In the genomic region with DNA sequence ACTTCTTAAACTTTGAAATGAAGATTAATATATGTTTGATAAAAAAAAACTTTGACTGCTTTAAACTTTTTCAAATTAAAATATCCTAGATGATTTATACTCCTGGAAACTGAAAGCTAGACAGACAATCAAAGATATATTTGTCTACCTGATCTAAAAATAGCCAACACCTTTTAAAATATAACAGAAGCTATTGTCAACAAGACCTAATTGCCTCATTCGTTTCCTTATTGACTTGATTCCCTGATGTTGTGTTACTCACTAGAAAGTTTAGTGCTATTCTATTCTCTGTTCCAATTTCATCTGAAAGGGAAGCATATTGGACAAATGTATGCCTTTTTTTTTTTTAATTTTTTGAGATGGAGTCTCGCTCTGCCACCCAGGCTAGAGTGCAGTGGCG, we compare ENCODE assay signal across 25 cellular contexts.
DNase-seq lines count a peak whose midpoint lies in the region; ATAC-seq, FAIRE-seq and TF ChIP-seq lines count a peak whose summit lies in the region.
"Had no signal": no experiment of that assay in that cellular context is flagged by ENCODE, and none has a peak within 500 bp of the region (broad histone marks: within the 10 kb centered on the region; RNA-seq: fewer than 3 reads in every experiment).

No MANE protein-coding gene starts in this region.

- peaks cover 4% of the 10 kb centered on the region for H3K9me3 Mint-ChIP-seq in neural progenitor cell
- H3K9me3 Mint-ChIP-seq: HFFc6 had no signal

- no peaks in the 10 kb centered on the region for H3K36me3 Mint-ChIP-seq in neural progenitor cell
- H3K36me3 Mint-ChIP-seq: CD4-positive, CD25-positive, alpha-beta regulatory T cell; CD8-positive, alpha-beta memory T cell; IgD-negative memory B cell had no signal

- no peak overlapping the region for H3K9ac ChIP-seq in neural progenitor cell

- DNase-seq in pancreas: no peak
- DNase-seq in neural progenitor cell (ENCODE audit: low spot score): no peak
- DNase-seq in activated CD4-positive, alpha-beta T cell treated with anti-CD3 and anti-CD28 coated beads, Interleukin-2, amount 50 U/mL, for 1 hour: no peak
- DNase-seq: ACHN; BE2C; C1 segment of cervical spinal cord; CD4-positive, CD25-positive, alpha-beta regulatory T cell; CD8-positive, alpha-beta memory T cell; COR-L47; DMS 273 treated with DMSO at 0.1 percent for 48 hours; DMS79; GDM1; GOT3; H7; HFFc6 had no signal

- peak overlapping the region; percentile 73 for H3K27ac ChIP-seq in 22Rv1
- peak overlapping the region; percentile 63 for H3K27ac ChIP-seq in VCaP
- H3K27ac ChIP-seq in pancreas: peak overlapping the region in 2 of 4 donors; percentile 18 to 25
- H3K27ac ChIP-seq in neural progenitor cell: no peak overlapping the region

- ATAC-seq in pancreas (peak; percentile 55 to 88 (median 84)), GM21786 (IDR thresholded peaks at IDR 0.05; ENCODE audit: unreplicated experiment) (no peak)
- ATAC-seq: HCT116, HepG2 had no signal

- no peak overlapping the region for H3K4me2 ChIP-seq in neural progenitor cell

- no peak overlapping the region for H3K27ac Mint-ChIP-seq in neural progenitor cell
- H3K27ac Mint-ChIP-seq: CD4-positive, CD25-positive, alpha-beta regulatory T cell; CD8-positive, alpha-beta memory T cell; HFFc6; IgD-negative memory B cell had no signal

- H3K27me3 Mint-ChIP-seq in neural progenitor cell (ENCODE audit: insufficient read depth, low read depth): no peaks in the 10 kb centered on the region
- H3K27me3 Mint-ChIP-seq: CD4-positive, CD25-positive, alpha-beta regulatory T cell; CD8-positive, alpha-beta memory T cell; IgD-negative memory B cell had no signal

- WGBS in pancreas, 2 donors: 64 to 65% methylated on average over 3 of the region's 3 CpGs

- H3K9me3 ChIP-seq in pancreas (no peaks in the 10 kb centered on the region), neural progenitor cell (ENCODE audit: low read depth) (no peaks in the 10 kb centered on the region)
- H3K9me3 ChIP-seq: BE2C had no signal

- FAIRE-seq in endometrium (lab: Jason Lieb, UNC): peak; percentile 39
- FAIRE-seq in pancreas (lab: Jason Lieb, UNC): peak; percentile 90
- FAIRE-seq: A204.1, GM12892, GM18507, HepG2 had no signal

- intact Hi-C loops in pancreas (cut with DNase I): no loop called here

- H3K4me1 ChIP-seq in pancreas (peaks cover 0 to 7% (median 0%) of the 10 kb centered on the region in 3 donors), neural progenitor cell (no peaks in the 10 kb centered on the region)
- H3K4me1 ChIP-seq: BE2C had no signal

- H3F3A ChIP-seq in neural progenitor cell (ENCODE audit: low read depth): no peaks in the 10 kb centered on the region

- no peak overlapping the region for H2AFZ ChIP-seq in neural progenitor cell (replicated peaks)

- H3K79me2 ChIP-seq in neural progenitor cell (ENCODE audit: low read depth): no peaks in the 10 kb centered on the region

- H3K4me3 Mint-ChIP-seq in neural progenitor cell: no peak overlapping the region
- H3K4me3 Mint-ChIP-seq: CD4-positive, CD25-positive, alpha-beta regulatory T cell; CD8-positive, alpha-beta memory T cell; HFFc6; IgD-negative memory B cell had no signal

- H4K20me1 ChIP-seq in neural progenitor cell (ENCODE audit: low read depth): no peaks in the 10 kb centered on the region

- no peak for TF ChIP-seq CTCF in 22Rv1 (IDR thresholded peaks at IDR 0.05)
- no peak for TF ChIP-seq CTCF in VCaP (conservative IDR thresholded peaks at IDR 0.05)
- no peak for TF ChIP-seq CTCF in pancreas (IDR thresholded peaks at IDR 0.05)
- TF ChIP-seq CTCF in neural progenitor cell (IDR thresholded peaks at IDR 0.05): no peak

- H3K4me1 Mint-ChIP-seq in neural progenitor cell: no peaks in the 10 kb centered on the region
- H3K4me1 Mint-ChIP-seq: CD4-positive, CD25-positive, alpha-beta regulatory T cell; CD8-positive, alpha-beta memory T cell; IgD-negative memory B cell had no signal

- H3K27me3 ChIP-seq in pancreas (no peaks in the 10 kb centered on the region), neural progenitor cell (no peaks in the 10 kb centered on the region)
- H3K27me3 ChIP-seq: BE2C had no signal

- H3K4me3 ChIP-seq in pancreas: no peak overlapping the region
- H3K4me3 ChIP-seq in neural progenitor cell: no peak overlapping the region

- H3K36me3 ChIP-seq in pancreas (no peaks in the 10 kb centered on the region), neural progenitor cell (no peaks in the 10 kb centered on the region)
- H3K36me3 ChIP-seq: BE2C had no signal
